21 cellular contexts compared by ENCODE assay signal in the genomic region with DNA sequence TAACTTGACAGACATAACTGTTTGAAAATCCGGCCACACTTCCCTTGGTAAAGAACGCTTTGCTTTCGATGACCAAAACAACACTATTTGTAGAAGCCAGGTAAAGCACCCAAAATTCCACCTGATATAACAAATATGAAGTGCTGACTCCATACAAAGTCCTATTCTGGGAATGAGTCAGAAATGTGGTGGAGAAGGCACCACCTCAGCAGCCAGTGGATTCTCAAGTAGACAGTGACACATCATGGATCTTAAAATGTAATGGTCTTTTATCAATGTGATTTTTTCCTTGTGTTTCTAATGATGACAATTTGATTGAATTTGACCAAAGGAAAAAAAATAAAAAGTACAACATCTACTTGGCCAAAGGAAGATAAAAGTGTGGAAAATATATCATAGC.
DNase-seq lines count a peak whose midpoint lies in the region; ATAC-seq, FAIRE-seq and TF ChIP-seq lines count a peak whose summit lies in the region.
"Had no signal": no experiment of that assay in that cellular context is flagged by ENCODE, and none has a peak within 500 bp of the region (broad histone marks: within the 10 kb centered on the region; RNA-seq: fewer than 3 reads in every experiment).

No MANE protein-coding gene starts in this region.

- no peak overlapping the region for H3K4me3 ChIP-seq in PC-3 (ENCODE audit: low read length)
- H3K4me3 ChIP-seq in H1 (ENCODE audit: extremely low read depth in 1 of 4, insufficient read depth in 2 of 4, low read depth in 3 of 4, low read length in 4 of 4): no peak overlapping the region
- H3K4me3 ChIP-seq: coronary artery, vagina had no signal

- peaks cover 48% of the 10 kb centered on the region for H3K4me1 ChIP-seq in PC-3 (ENCODE audit: insufficient read depth, low read length)
- peaks cover 0 to 7% (median 4%) of the 10 kb centered on the region in 4 experiments; a peak in 3 of 7 replicates for H3K4me1 ChIP-seq in H1 (replicated peaks in 1 of 4; ENCODE audit: control insufficient read depth in 3 of 4, insufficient read depth in 4 of 4, low read length in 3 of 4)

- H3K4me3 Mint-ChIP-seq in nephron progenitor cell: no peak overlapping the region
- H3K4me3 Mint-ChIP-seq: activated CD8-positive, alpha-beta memory T cell treated with anti-CD3 and anti-CD28 coated beads, Interleukin-2, amount 10 ng/mL, durations not matched to agents 7 days and 5 days; H9 had no signal

- TF ChIP-seq RAD21 in H1 (IDR thresholded peaks at IDR 0.05 in 1 of 2, conservative IDR thresholded peaks at IDR 0.05 in 1 of 2; ENCODE audit: low read depth in 2 of 2, low read length in 2 of 2): no peak

- H4K91ac ChIP-seq in H1 (replicated peaks; ENCODE audit: insufficient read length, low read length): no peak overlapping the region

- DNase-seq in ELR (ENCODE audit: low read depth) (peak; percentile 83), PC-3 (peak; percentile 71), H1 (ENCODE audit: low read depth in 1 of 2, low spot score in 2 of 2) (no peak), nephron progenitor cell (no peak), occipital lobe (lab: John Stamatoyannopoulos, UW) (no peak)
- no peak for DNase-seq in activated T-cell treated with anti-CD3 and anti-CD28 coated beads, Interleukin-2, amount 50 U/mL, for 1 hour
- DNase-seq: activated CD8-positive, alpha-beta memory T cell treated with anti-CD3 and anti-CD28 coated beads, Interleukin-2, amount 10 ng/mL, durations not matched to agents 7 days and 5 days; activated gamma-delta T cell; anterior cingulate cortex; GF-D8; H9; Kasumi-1; NCI-H1436; nucleus accumbens; stimulated activated CD4-positive, alpha-beta T cell treated with anti-CD3 and anti-CD28 coated beads, Interleukin-2, amount 100 ng/mL, for 48 hours had no signal

- H2AFZ ChIP-seq in PC-3 (ENCODE audit: low read length) (no peak overlapping the region), H1 (ENCODE audit: low read length) (no peak overlapping the region)

- no peak overlapping the region for H2BK12ac ChIP-seq in H1 (ENCODE audit: low read depth, low read length)

- CTCF ChIA-PET in PC-3 (lab: Charles Lee) (interaction anchor here (0.6 to 0.7 kb wide), 2 partner anchors 39 to 206 kb away, joined by 3 read pairs; no protein-coding TSS in a partner anchor), H1 (lab: Charles Lee; ENCODE audit: partially characterized antibody) (interaction anchor here (1.2 to 11.5 kb wide), 4 partner anchors 9 to 99 kb away, joined by 5 to 66 read pairs (median 8); no protein-coding TSS in a partner anchor)

- H3K23ac ChIP-seq in H1 (ENCODE audit: insufficient read length): no peak overlapping the region

- H2BK5ac ChIP-seq in H1 (ENCODE audit: low read depth, low read length): no peak overlapping the region

- H3K23me2 ChIP-seq in H1 (ENCODE audit: low read depth, low read length): no peaks in the 10 kb centered on the region

- H3K56ac ChIP-seq in H1 (replicated peaks; ENCODE audit: insufficient read length, low read depth, low read length): no peak overlapping the region

- 78% methylated on average over 3 of the region's 3 CpGs; no CpG with 5 or more reads in 1 of the 2 experiments for WGBS in H1 (ENCODE audit: extremely low coverage in 1 of 2, insufficient coverage in 1 of 2, insufficient read length in 1 of 2, insufficient replicate concordance in 2 of 2, low coverage in 1 of 2, low lambda C conversion rate in 2 of 2, missing lambda C conversion rate in 1 of 2), 2 experiments

- FAIRE-seq in H1 (lab: Jason Lieb, UNC): no peak

- TF ChIP-seq POLR2A in H1 (IDR thresholded peaks at IDR 0.05; ENCODE audit: control extremely low read depth in 1 of 2, low read depth in 2 of 2, low read length in 2 of 2): no peak

- H3K9ac ChIP-seq in PC-3 (ENCODE audit: low read length) (no peak overlapping the region), H1 (replicated peaks in 1 of 4; ENCODE audit: extremely low read depth in 1 of 4, low read depth in 3 of 4, low read length in 3 of 4) (no peak overlapping the region)

- no peak overlapping the region for H2AK5ac ChIP-seq in H1 (ENCODE audit: low read depth, low read length)

- no peak overlapping the region for H4K8ac ChIP-seq in H1 (ENCODE audit: extremely low read depth, insufficient read depth, low read length)

- H4K20me1 ChIP-seq in PC-3 (ENCODE audit: low read length) (no peaks in the 10 kb centered on the region), H1 (replicated peaks in 1 of 2; ENCODE audit: control insufficient read depth in 1 of 2, insufficient read depth in 2 of 2, low read length in 2 of 2) (no peaks in the 10 kb centered on the region)

- H3K27me3 Mint-ChIP-seq in nephron progenitor cell (ENCODE audit: low read depth, poor library complexity): peaks cover 2% of the 10 kb centered on the region
- H3K27me3 Mint-ChIP-seq: activated CD8-positive, alpha-beta memory T cell treated with anti-CD3 and anti-CD28 coated beads, Interleukin-2, amount 10 ng/mL, durations not matched to agents 7 days and 5 days had no signal

- no peaks in the 10 kb centered on the region for H3K79me2 ChIP-seq in PC-3 (ENCODE audit: low read length)
- H3K79me2 ChIP-seq in H1 (ENCODE audit: control insufficient read depth in 1 of 2, insufficient read depth in 2 of 2, low read length in 2 of 2): no peaks in the 10 kb centered on the region

- H3K4me1 Mint-ChIP-seq in nephron progenitor cell: peaks cover 79% of the 10 kb centered on the region
- H3K4me1 Mint-ChIP-seq: activated CD8-positive, alpha-beta memory T cell treated with anti-CD3 and anti-CD28 coated beads, Interleukin-2, amount 10 ng/mL, durations not matched to agents 7 days and 5 days had no signal

- no peak overlapping the region for H2BK20ac ChIP-seq in H1 (ENCODE audit: low read length)

- no peaks in the 10 kb centered on the region for H3K36me3 ChIP-seq in PC-3 (ENCODE audit: low read depth, low read length)
- H3K36me3 ChIP-seq in H1 (ENCODE audit: control insufficient read depth in 2 of 4, insufficient read depth in 4 of 4, low read length in 3 of 4): no peaks in the 10 kb centered on the region
- H3K36me3 ChIP-seq: vagina had no signal

- no peaks in the 10 kb centered on the region for H3K9me2 ChIP-seq in PC-3 (replicated peaks; ENCODE audit: low read length)

- H3K27ac ChIP-seq in PC-3 (ENCODE audit: low read length): no peak overlapping the region
- no peak overlapping the region for H3K27ac ChIP-seq in H1 (ENCODE audit: low read depth, low read length)
- H3K27ac ChIP-seq: coronary artery, vagina had no signal

- no TSS peak for BruUV-seq in PC-3 (replicated peaks; lab: Mats Ljungman, UMichigan)

- H3K4ac ChIP-seq in H1 (replicated peaks; ENCODE audit: insufficient read length, low read depth, low read length): no peak overlapping the region

- POLR2A ChIA-PET in PC-3 (lab: Charles Lee; ENCODE audit: unreplicated experiment) (no interaction called here), H1 (lab: Charles Lee; ENCODE audit: partially characterized antibody) (no interaction called here)

- TF ChIP-seq EP300 in H1 (IDR thresholded peaks at IDR 0.05; ENCODE audit: borderline replicate concordance in 1 of 2, low read depth in 2 of 2, low read length in 2 of 2): no peak

- no peak overlapping the region for H4K5ac ChIP-seq in H1 (ENCODE audit: insufficient read length, low read depth, low read length)

- H3K14ac ChIP-seq in H1 (ENCODE audit: insufficient read length): no peak overlapping the region

- ATAC-seq in PC-3 (peak; percentile 51), GM21619 (IDR thresholded peaks at IDR 0.05; ENCODE audit: unreplicated experiment) (no peak), HG03108 (IDR thresholded peaks at IDR 0.05; ENCODE audit: unreplicated experiment) (no peak)
- ATAC-seq: activated CD8-positive, alpha-beta memory T cell treated with anti-CD3 and anti-CD28 coated beads, Interleukin-2, amount 10 ng/mL, durations not matched to agents 7 days and 5 days; esophagus mucosa; Panc1 had no signal

- H3K36me3 Mint-ChIP-seq in nephron progenitor cell (ENCODE audit: low read depth): no peaks in the 10 kb centered on the region
- H3K36me3 Mint-ChIP-seq: activated CD8-positive, alpha-beta memory T cell treated with anti-CD3 and anti-CD28 coated beads, Interleukin-2, amount 10 ng/mL, durations not matched to agents 7 days and 5 days had no signal

- H3K27me3 ChIP-seq in PC-3 (ENCODE audit: low read length) (no peaks in the 10 kb centered on the region), H1 (replicated peaks in 1 of 4; ENCODE audit: control insufficient read depth in 3 of 4, extremely low read depth in 1 of 4, insufficient read depth in 3 of 4, low read length in 3 of 4) (no peaks in the 10 kb centered on the region)
- H3K27me3 ChIP-seq: vagina had no signal

- H3K9me3 Mint-ChIP-seq in nephron progenitor cell: no peaks in the 10 kb centered on the region
- H3K9me3 Mint-ChIP-seq: H9 had no signal

- intact Hi-C loops in PC-3 (cut with micrococcal nuclease): loop anchor here (1.0 to 5.0 kb wide), 4 partner anchors 95 to 275 kb away; no protein-coding TSS in a partner anchor

- H3F3A ChIP-seq in PC-3 (ENCODE audit: low read length, unreplicated experiment): no peaks in the 10 kb centered on the region

- peak overlapping the region; percentile 22; the same call in 1 of the 2 replicates for H2BK15ac ChIP-seq in H1 (ENCODE audit: low read length)

- H3K27ac Mint-ChIP-seq in nephron progenitor cell: peak overlapping the region; percentile 25
- H3K27ac Mint-ChIP-seq: activated CD8-positive, alpha-beta memory T cell treated with anti-CD3 and anti-CD28 coated beads, Interleukin-2, amount 10 ng/mL, durations not matched to agents 7 days and 5 days had no signal

- H3K79me1 ChIP-seq in H1 (ENCODE audit: low read depth, low read length): no peaks in the 10 kb centered on the region

- no peak overlapping the region for H3K18ac ChIP-seq in H1 (ENCODE audit: extremely low read depth, low read length)

- no peaks in the 10 kb centered on the region for H3K9me3 ChIP-seq in PC-3 (ENCODE audit: low read length)
- no peaks in the 10 kb centered on the region for H3K9me3 ChIP-seq in H1 (ENCODE audit: insufficient read depth in 2 of 2, low read depth in 1 of 2, low read length in 1 of 2)
- H3K9me3 ChIP-seq: vagina had no signal

- TF ChIP-seq CTCF in PC-3 (conservative IDR thresholded peaks at IDR 0.05; ENCODE audit: low read depth, low read length): peak; percentile 53
- TF ChIP-seq CTCF in H1 (IDR thresholded peaks at IDR 0.05; ENCODE audit: control extremely low read depth in 1 of 3, insufficient read depth in 1 of 3, low read depth in 1 of 3, low read length in 3 of 3): no peak
- no peak for TF ChIP-seq CTCF in nephron progenitor cell (IDR thresholded peaks at IDR 0.05)

- H2BK120ac ChIP-seq in H1 (replicated peaks; ENCODE audit: low read depth, low read length): no peak overlapping the region

- H3K4me2 ChIP-seq in PC-3 (ENCODE audit: low read length) (no peak overlapping the region; the same call in 1 of the 2 replicates), H1 (ENCODE audit: insufficient read depth in 1 of 2, low read depth in 2 of 2, low read length in 2 of 2) (no peak overlapping the region)

TF ChIP-seq in H1, 55 proteins besides CTCF, POLR2A, EP300 and RAD21 (continues in another document):
- TF ChIP-seq NANOG (IDR thresholded peaks at IDR 0.05; ENCODE audit: insufficient read depth, low read depth, low read length, poor library complexity, severe bottlenecking) (no peak), BRCA1 (IDR thresholded peaks at IDR 0.05; ENCODE audit: low read depth, low read length) (no peak), SIRT6 (IDR thresholded peaks at IDR 0.05; ENCODE audit: low read length) (no peak), YY1 (IDR thresholded peaks at IDR 0.05; ENCODE audit: low read depth, low read length) (no peak), JUND (IDR thresholded peaks at IDR 0.05; ENCODE audit: low read length) (no peak)

Comparison
In these comparisons a context has a peak if more than half of its experiments do, and no peak if none do; other contexts are left out.
1. DNase-seq: peak in ELR (single experiment) and PC-3 (single experiment); none in H1 (0 of 2), nephron progenitor cell (single experiment), activated T-cell treated with anti-CD3 and anti-CD28 coated beads, Interleukin-2, amount 50 U/mL, for 1 hour (single experiment) and occipital lobe (single experiment).